In genomic region chr2:217784996-217785543, GRCh38 we compare ENCODE assay signal across 9 cellular contexts.
A peak's percentile ranks its signal among the peaks of the same experiment; 100 is the strongest.
DNase-seq lines count a peak whose midpoint lies in the region; ATAC-seq and TF ChIP-seq lines count a peak whose summit lies in the region.
"Had no signal": no experiment of that assay in that cellular context is flagged by ENCODE, and none has a peak within 500 bp of the region (broad histone marks: within the 10 kb centered on the region; RNA-seq: fewer than 3 reads in every experiment).

No MANE protein-coding gene starts in this region.

- TF ChIP-seq CTCF in mammary epithelial cell (conservative IDR thresholded peaks at IDR 0.05 in 1 of 2, IDR thresholded peaks at IDR 0.05 in 1 of 2; ENCODE audit: extremely low read depth in 1 of 2, insufficient read depth in 1 of 2, low read depth in 1 of 2, low read length in 2 of 2): no peak
- no peak for TF ChIP-seq CTCF in MCF 10A (IDR thresholded peaks at IDR 0.05; ENCODE audit: unreplicated experiment)
- no peak for TF ChIP-seq CTCF in OCI-LY3 (IDR thresholded peaks at IDR 0.05; ENCODE audit: low read depth, low read length)
- TF ChIP-seq CTCF in gastroesophageal sphincter (IDR thresholded peaks at IDR 0.05): no peak
- no peak for TF ChIP-seq CTCF in thoracic aorta (IDR thresholded peaks at IDR 0.05)
- no peak for TF ChIP-seq CTCF in hepatocyte (IDR thresholded peaks at IDR 0.05; ENCODE audit: poor library complexity)

- peaks cover 17% of the 10 kb centered on the region for H3K27me3 Mint-ChIP-seq in MCF 10A (ENCODE audit: insufficient read depth, unreplicated experiment)
- peaks cover 9% of the 10 kb centered on the region for H3K27me3 Mint-ChIP-seq in activated T-helper 2 cell treated with anti-CD3 and anti-CD28 coated beads, Interferon-gamma antibody, Interleukin-2, Interleukin-4, amounts not matched to agents 10 μg/mL and 5 μg/mL and 100 μg/mL, durations not matched to agents 14 hours and 24 hours and 36 hours (ENCODE audit: low read depth)

- H3K9me3 ChIP-seq in mammary epithelial cell (replicated peaks; ENCODE audit: insufficient read depth, low read length) (no peaks in the 10 kb centered on the region), OCI-LY3 (ENCODE audit: insufficient read depth, low read length) (no peaks in the 10 kb centered on the region), gastroesophageal sphincter (no peaks in the 10 kb centered on the region), thoracic aorta (no peaks in the 10 kb centered on the region), hepatocyte (ENCODE audit: low read depth) (no peaks in the 10 kb centered on the region)
- H3K9me3 ChIP-seq: ascending aorta had no signal

- H3K9me3 Mint-ChIP-seq in MCF 10A (ENCODE audit: unreplicated experiment): no peaks in the 10 kb centered on the region
- H3K9me3 Mint-ChIP-seq in activated T-helper 2 cell treated with anti-CD3 and anti-CD28 coated beads, Interferon-gamma antibody, Interleukin-2, Interleukin-4, amounts not matched to agents 10 μg/mL and 5 μg/mL and 100 μg/mL, durations not matched to agents 14 hours and 24 hours and 36 hours: peaks cover 8% of the 10 kb centered on the region

- BruUV-seq in mammary epithelial cell (replicated peaks; lab: Mats Ljungman, UMichigan): no TSS peak
- no TSS peak for BruUV-seq in MCF 10A (replicated peaks; lab: Mats Ljungman, UMichigan)

- no peaks in the 10 kb centered on the region for H3K36me3 Mint-ChIP-seq in MCF 10A (ENCODE audit: insufficient read depth, unreplicated experiment)
- no peaks in the 10 kb centered on the region for H3K36me3 Mint-ChIP-seq in activated T-helper 2 cell treated with anti-CD3 and anti-CD28 coated beads, Interferon-gamma antibody, Interleukin-2, Interleukin-4, amounts not matched to agents 10 μg/mL and 5 μg/mL and 100 μg/mL, durations not matched to agents 14 hours and 24 hours and 36 hours (ENCODE audit: low read depth)

- H3K36me3 ChIP-seq in mammary epithelial cell (ENCODE audit: insufficient read depth, low read length) (no peaks in the 10 kb centered on the region), OCI-LY3 (replicated peaks; ENCODE audit: low read depth, low read length) (no peaks in the 10 kb centered on the region), gastroesophageal sphincter (peaks cover 0 to 45% of the 10 kb centered on the region in 2 donors), thoracic aorta (peaks cover 19% of the 10 kb centered on the region), hepatocyte (replicated peaks; ENCODE audit: insufficient read depth, low read depth) (no peaks in the 10 kb centered on the region)

- H4K20me1 ChIP-seq in mammary epithelial cell (ENCODE audit: insufficient read depth, low read length): no peaks in the 10 kb centered on the region
- H4K20me1 ChIP-seq in OCI-LY3 (ENCODE audit: insufficient read depth, low read length): no peaks in the 10 kb centered on the region
- H4K20me1 ChIP-seq in hepatocyte (ENCODE audit: insufficient read depth, poor library complexity, severe bottlenecking): no peaks in the 10 kb centered on the region

- POLR2A ChIA-PET in MCF 10A (lab: Yijun Ruan, JAX): interaction anchor here (0.7 to 1.1 kb wide), 2 partner anchors 180 to 255 kb away, joined by 3 read pairs; no protein-coding TSS in a partner anchor

- CTCF ChIA-PET in mammary epithelial cell (lab: Charles Lee; ENCODE audit: low non-redundant PET): interaction anchor here (0.7 to 1.2 kb wide), 5 partner anchors 37 to 1373 kb away, joined by 3 to 11 read pairs (median 3); no protein-coding TSS in a partner anchor
- CTCF ChIA-PET in MCF 10A (lab: Yijun Ruan, JAX): interaction anchor here (0.5 to 10.6 kb wide), 65 partner anchors 8 to 1415 kb away, joined by 3 to 678 read pairs (median 5); partner anchors contain the start of gene RUFY4

- H3K27ac ChIP-seq in mammary epithelial cell (ENCODE audit: insufficient read depth, low read depth, low read length): no peak overlapping the region
- no peak overlapping the region for H3K27ac ChIP-seq in OCI-LY3 (ENCODE audit: low read length)
- H3K27ac ChIP-seq in gastroesophageal sphincter: peak overlapping the region in 2 of 4 donors; percentile 36 to 57
- peak overlapping the region; percentile 54 to 61 for H3K27ac ChIP-seq in thoracic aorta
- H3K27ac ChIP-seq in hepatocyte: no peak overlapping the region

- no peaks in the 10 kb centered on the region for H3K27me3 ChIP-seq in mammary epithelial cell (ENCODE audit: insufficient read depth, low read length)
- no peaks in the 10 kb centered on the region for H3K27me3 ChIP-seq in OCI-LY3 (ENCODE audit: low read depth, low read length)
- H3K27me3 ChIP-seq in gastroesophageal sphincter: no peaks in the 10 kb centered on the region
- H3K27me3 ChIP-seq in thoracic aorta (replicated peaks; ENCODE audit: insufficient read depth): no peaks in the 10 kb centered on the region
- H3K27me3 ChIP-seq in hepatocyte: no peaks in the 10 kb centered on the region
- H3K27me3 ChIP-seq: ascending aorta had no signal

- H3K4me3 ChIP-seq in mammary epithelial cell (replicated peaks in 1 of 3; ENCODE audit: insufficient read depth in 1 of 3, low read depth in 2 of 3, low read length in 3 of 3) (no peak overlapping the region), OCI-LY3 (ENCODE audit: low read length) (no peak overlapping the region), gastroesophageal sphincter (no peak overlapping the region), thoracic aorta (no peak overlapping the region), hepatocyte (no peak overlapping the region)
- H3K4me3 ChIP-seq: ascending aorta had no signal

- H3K79me2 ChIP-seq in mammary epithelial cell (ENCODE audit: insufficient read depth, low read length) (no peaks in the 10 kb centered on the region), OCI-LY3 (ENCODE audit: low read length) (no peaks in the 10 kb centered on the region), hepatocyte (no peaks in the 10 kb centered on the region)

- intact Hi-C loops in mammary epithelial cell (cut with micrococcal nuclease) (loop anchor here (1.0 to 5.0 kb wide), 5 partner anchors 101 to 472 kb away; no protein-coding TSS in a partner anchor), MCF 10A (cut with micrococcal nuclease) (loop anchor here (1.0 kb wide), 4 partner anchors 101 to 284 kb away; partner anchors contain the start of gene RUFY4)
- intact Hi-C loops in activated T-helper 2 cell treated with anti-CD3 and anti-CD28 coated beads, Interferon-gamma antibody, Interleukin-2, Interleukin-4, amounts not matched to agents 10 μg/mL and 5 μg/mL and 100 μg/mL, durations not matched to agents 14 hours and 24 hours and 36 hours (cut with micrococcal nuclease): loop anchor here (1.0 to 5.0 kb wide), 3 partner anchors 101 to 282 kb away; partner anchors contain the start of gene RUFY4

- DNase-seq in mammary epithelial cell (no peak), MCF 10A (ENCODE audit: unreplicated experiment) (no peak), thoracic aorta (ENCODE audit: low spot score) (no peak), SW 1271 (lab: John Stamatoyannopoulos, UW) (no peak), hepatocyte (ENCODE audit: low spot score) (no peak)
- DNase-seq in activated T-helper 2 cell treated with anti-CD3 and anti-CD28 coated beads, Interferon-gamma antibody, Interleukin-2, Interleukin-4, amounts not matched to agents 10 μg/mL and 5 μg/mL and 100 μg/mL, durations not matched to agents 14 hours and 24 hours and 36 hours (ENCODE audit: low spot score): no peak

- H3K4me1 ChIP-seq in mammary epithelial cell (ENCODE audit: insufficient read depth, low read length) (no peaks in the 10 kb centered on the region), OCI-LY3 (ENCODE audit: low read length) (0 out of 2 replicates have a peak, but pooled peaks cover 4% of the 10 kb centered on the region), gastroesophageal sphincter (peaks cover 0 to 25% (median 0%) of the 10 kb centered on the region in 3 donors), thoracic aorta (ENCODE audit: control insufficient read depth in 1 of 2, low read depth in 2 of 2) (peaks cover 0 to 3% of the 10 kb centered on the region in 2 donors), hepatocyte (ENCODE audit: insufficient read depth) (no peaks in the 10 kb centered on the region)

- dilution Hi-C loops in mammary epithelial cell (cut with HindIII; ENCODE audit: low sequenced_read_pairs): loop anchor here (5.0 kb wide), 2 partner anchors 107 to 197 kb away; no protein-coding TSS in a partner anchor

- no peak for TF ChIP-seq EP300 in gastroesophageal sphincter (IDR thresholded peaks at IDR 0.05)

- ATAC-seq in gastroesophageal sphincter: peak; percentile 23
- ATAC-seq in thoracic aorta (ENCODE audit: insufficient number of reproducible peaks, low FRiP score, low read depth): no peak

- no peak overlapping the region for H3K4me3 Mint-ChIP-seq in MCF 10A (ENCODE audit: unreplicated experiment)
- no peak overlapping the region for H3K4me3 Mint-ChIP-seq in activated T-helper 2 cell treated with anti-CD3 and anti-CD28 coated beads, Interferon-gamma antibody, Interleukin-2, Interleukin-4, amounts not matched to agents 10 μg/mL and 5 μg/mL and 100 μg/mL, durations not matched to agents 14 hours and 24 hours and 36 hours (ENCODE audit: low read depth)

- 32% methylated on average over 5 of the region's 14 CpGs for WGBS in mammary epithelial cell (ENCODE audit: low coverage, missing lambda C conversion rate)
- WGBS in gastroesophageal sphincter (ENCODE audit: low coverage in 1 of 2), 2 donors: 69% methylated on average over 10 of the region's 14 CpGs; no CpG with 5 or more reads in 1 of the 2 donors
- WGBS in hepatocyte (ENCODE audit: low lambda C conversion rate, missing lambda C conversion rate): 67% methylated on average over 14 of the region's 14 CpGs

- H3K9ac ChIP-seq in mammary epithelial cell (ENCODE audit: insufficient read depth, low read length) (no peak overlapping the region), OCI-LY3 (ENCODE audit: low read length) (no peak overlapping the region)

- in situ Hi-C loops in mammary epithelial cell (cut with MboI; ENCODE audit: low sequenced_read_pairs in 2 of 2): loop anchor here in 1 of 2 donors (10.0 kb wide), 1 partner anchor 200 kb away; no protein-coding TSS in a partner anchor

- TF ChIP-seq POLR2A in gastroesophageal sphincter (IDR thresholded peaks at IDR 0.05): no peak

- H3K27ac Mint-ChIP-seq in MCF 10A (ENCODE audit: low read depth, unreplicated experiment): no peak overlapping the region
- H3K27ac Mint-ChIP-seq in activated T-helper 2 cell treated with anti-CD3 and anti-CD28 coated beads, Interferon-gamma antibody, Interleukin-2, Interleukin-4, amounts not matched to agents 10 μg/mL and 5 μg/mL and 100 μg/mL, durations not matched to agents 14 hours and 24 hours and 36 hours: no peak overlapping the region

- no peak overlapping the region for H3K4me2 ChIP-seq in mammary epithelial cell (ENCODE audit: insufficient read depth, low read depth, low read length)
- H3K4me2 ChIP-seq in OCI-LY3 (ENCODE audit: low read length): peak overlapping the region; percentile 40
- H3K4me2 ChIP-seq in hepatocyte: no peak overlapping the region

- no peaks in the 10 kb centered on the region for H3K4me1 Mint-ChIP-seq in MCF 10A (ENCODE audit: insufficient read depth, unreplicated experiment)
- H3K4me1 Mint-ChIP-seq in activated T-helper 2 cell treated with anti-CD3 and anti-CD28 coated beads, Interferon-gamma antibody, Interleukin-2, Interleukin-4, amounts not matched to agents 10 μg/mL and 5 μg/mL and 100 μg/mL, durations not matched to agents 14 hours and 24 hours and 36 hours (ENCODE audit: low read depth): peaks cover 8% of the 10 kb centered on the region

- H3K9me2 ChIP-seq in hepatocyte (replicated peaks; ENCODE audit: insufficient read depth): no peaks in the 10 kb centered on the region

- peak overlapping the region; percentile 45 for H2AFZ ChIP-seq in mammary epithelial cell (ENCODE audit: low read depth, low read length)
- H2AFZ ChIP-seq in OCI-LY3 (ENCODE audit: low read depth, low read length): peak overlapping the region; percentile 93; the same call in 1 of the 2 replicates
- H2AFZ ChIP-seq in hepatocyte: no peak overlapping the region

Comparison
In these comparisons a context has a peak if more than half of its experiments do, and no peak if none do; other contexts are left out.
1. H3K27ac ChIP-seq: peak in thoracic aorta (2 of 2); none in mammary epithelial cell (single experiment), OCI-LY3 (single experiment) and hepatocyte (single experiment).